Comparison of ENCODE assay signal across 11 cellular contexts in the genomic region with DNA sequence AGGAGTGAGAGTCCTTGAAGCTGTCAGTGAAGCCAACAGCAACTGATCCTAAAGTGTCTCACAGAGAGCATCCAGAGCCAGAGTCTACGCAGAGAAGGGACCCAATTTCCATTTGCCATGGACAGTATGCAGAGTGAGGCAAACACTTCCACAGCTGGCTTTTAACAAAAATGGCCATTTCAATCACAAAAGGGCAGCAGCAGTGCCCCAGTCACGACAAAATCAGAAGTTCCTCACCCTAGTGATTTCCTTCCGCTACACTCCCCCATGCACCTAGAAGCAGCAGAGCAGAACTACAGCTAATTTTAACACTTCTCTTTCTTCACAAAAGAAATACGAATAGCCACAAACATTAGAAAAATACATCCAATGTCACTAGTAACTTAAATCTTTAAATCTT. TPM values are rescaled to one million over a fixed set of nuclear protein-coding genes. Genes with fewer than 3 reads are reported as not detected.
A peak's percentile ranks its signal among the peaks of the same experiment; 100 is the strongest.
DNase-seq lines count a peak whose midpoint lies in the region; ATAC-seq and TF ChIP-seq lines count a peak whose summit lies in the region.
"Had no signal": no experiment of that assay in that cellular context is flagged by ENCODE, and none has a peak within 500 bp of the region (broad histone marks: within the 10 kb centered on the region; RNA-seq: fewer than 3 reads in every experiment).

No MANE protein-coding gene starts in this region.

- H3K4me2 ChIP-seq in BLaER1 treated with 17β-estradiol and CSF1 and Interleukin-3, amounts not matched to agents 10 nM and 100 nM, result peak overlapping the region; percentile 49 to 77 (median 65)

- H3K4me3 ChIP-seq in BLaER1 treated with 17β-estradiol and CSF1 and Interleukin-3, amounts not matched to agents 10 nM and 100 nM, result peak overlapping the region in 1 of 10 experiments; percentile 2; a peak in 1 of 20 replicates
- no peak overlapping the region for H3K4me3 ChIP-seq in tibial artery
- H3K4me3 ChIP-seq: body of pancreas had no signal

- H3K27me3 ChIP-seq in BLaER1 treated with 17β-estradiol and CSF1 and Interleukin-3, amounts not matched to agents 10 nM and 100 nM, result no peaks in the 10 kb centered on the region
- no peaks in the 10 kb centered on the region for H3K27me3 ChIP-seq in tibial artery
- H3K27me3 ChIP-seq: body of pancreas had no signal

- no peaks in the 10 kb centered on the region for H3K27me3 Mint-ChIP-seq in activated B cell treated with CpG ODN at 0.5 μM for 24 hours

- peaks cover 17 to 47% (median 22%) of the 10 kb centered on the region in 10 experiments for H3K4me1 ChIP-seq in BLaER1 treated with 17β-estradiol and CSF1 and Interleukin-3, amounts not matched to agents 10 nM and 100 nM
- H3K4me1 ChIP-seq in tibial artery, result peaks cover 0 to 38% (median 17%) of the 10 kb centered on the region in 4 donors

- peaks cover 19% of the 10 kb centered on the region for H3K9me3 Mint-ChIP-seq in activated B cell treated with CpG ODN at 0.5 μM for 24 hours

- no peak for DNase-seq in activated B cell treated with CpG ODN at 0.5 μM for 24 hours
- no peak for DNase-seq in tibial artery
- no peak for DNase-seq in SK-N-DZ (ENCODE audit: low spot score)
- DNase-seq in NCI-H1930 (lab: John Stamatoyannopoulos, UW), result no peak
- DNase-seq: body of pancreas, NCI-H2171 had no signal

- peaks cover 47 to 77% (median 72%) of the 10 kb centered on the region in 11 experiments for H3K9me3 ChIP-seq in BLaER1 treated with 17β-estradiol and CSF1 and Interleukin-3, amounts not matched to agents 10 nM and 100 nM (replicated peaks in 1 of 11)
- peaks cover 4 to 18% (median 6%) of the 10 kb centered on the region in 3 donors for H3K9me3 ChIP-seq in tibial artery

- 0 out of 22 replicates have a peak overlapping the region, but pooled peaks of 1 of the 11 experiments have one; percentile 21 for H3K9ac ChIP-seq in BLaER1 treated with 17β-estradiol and CSF1 and Interleukin-3, amounts not matched to agents 10 nM and 100 nM

- H3K36me3 Mint-ChIP-seq in activated B cell treated with CpG ODN at 0.5 μM for 24 hours (ENCODE audit: low read depth), result peaks cover 29% of the 10 kb centered on the region

- POLR2A ChIA-PET in activated B cell treated with CpG ODN at 0.5 μM for 24 hours (lab: Charles Lee), result interaction anchor here (0.7 to 2.5 kb wide), 5 partner anchors 10 to 1704 kb away, joined by 3 to 8 read pairs (median 6); partner anchors contain the start of gene FBXW11

- H3K27ac Mint-ChIP-seq in activated B cell treated with CpG ODN at 0.5 μM for 24 hours, result peak overlapping the region; percentile 86

- peaks cover 32 to 91% (median 66%) of the 10 kb centered on the region in 11 experiments for H3K36me3 ChIP-seq in BLaER1 treated with 17β-estradiol and CSF1 and Interleukin-3, amounts not matched to agents 10 nM and 100 nM
- no peaks in the 10 kb centered on the region for H3K36me3 ChIP-seq in tibial artery

- ATAC-seq in GM19328 (IDR thresholded peaks at IDR 0.05; ENCODE audit: unreplicated experiment), result peak; percentile 70
- ATAC-seq in HG03066 (IDR thresholded peaks at IDR 0.05; ENCODE audit: low read depth, unreplicated experiment), result peak; percentile 59
- peak; percentile 81 for ATAC-seq in activated B cell treated with CpG ODN at 0.5 μM for 24 hours (ENCODE audit: low read depth)
- ATAC-seq in GM19397 (IDR thresholded peaks at IDR 0.05; ENCODE audit: unreplicated experiment), result no peak
- ATAC-seq: body of pancreas had no signal

- CTCF ChIA-PET in activated B cell treated with CpG ODN at 0.5 μM for 24 hours (lab: Charles Lee), result no interaction called here

- peaks cover 85% of the 10 kb centered on the region for H3K4me1 Mint-ChIP-seq in activated B cell treated with CpG ODN at 0.5 μM for 24 hours

- TF ChIP-seq CTCF in activated B cell treated with CpG ODN at 0.5 μM for 24 hours (IDR thresholded peaks at IDR 0.05) (no peak), tibial artery (IDR thresholded peaks at IDR 0.05) (no peak)

- intact Hi-C loops in activated B cell treated with CpG ODN at 0.5 μM for 24 hours (cut with micrococcal nuclease), result loop anchor here (1.0 to 2.0 kb wide), 2 partner anchors 10 to 28 kb away; partner anchors contain the start of gene FBXW11
- intact Hi-C loops in tibial artery (cut with DNase I; ENCODE audit: low total_unique reads), result no loop called here

- peak overlapping the region; percentile 65 for H3K4me3 Mint-ChIP-seq in activated B cell treated with CpG ODN at 0.5 μM for 24 hours

- H4K20me1 ChIP-seq in BLaER1 treated with 17β-estradiol and CSF1 and Interleukin-3, amounts not matched to agents 10 nM and 100 nM, result peaks cover 37 to 89% (median 61%) of the 10 kb centered on the region in 11 experiments; a peak in 20 of 22 replicates

- peak overlapping the region in 2 of 11 experiments; percentile 7 to 17; a peak in 2 of 22 replicates for H3K27ac ChIP-seq in BLaER1 treated with 17β-estradiol and CSF1 and Interleukin-3, amounts not matched to agents 10 nM and 100 nM
- no peak overlapping the region for H3K27ac ChIP-seq in tibial artery
- H3K27ac ChIP-seq: epithelial cell of prostate had no signal

RNA-seq across cellular contexts. Expression of gene FBXW11, which starts 27.9 kb away (rescaled TPM):
- total RNA-seq in activated B cell treated with CpG ODN at 0.5 μM for 24 hours, result 46.5 and 52.7 TPM in 2 replicates
- 56.2 and 72.9 TPM in 2 replicates for polyA plus RNA-seq in SK-N-DZ (2014; cell fraction: cytosol; rRNA removed)
- 32.8 and 35.4 TPM in 2 replicates for polyA plus RNA-seq in SK-N-DZ (2014; cell fraction: nucleus; rRNA removed)
